20 cellular contexts compared by ENCODE assay signal in genomic region chr13:94701313-94702180, GRCh38. TPM values are rescaled to one million over a fixed set of nuclear protein-coding genes. Genes with fewer than 3 reads are reported as not detected.
"Had no signal": no experiment of that assay in that cellular context is flagged by ENCODE, and none has a peak within 500 bp of the region (broad histone marks: within the 10 kb centered on the region; RNA-seq: fewer than 3 reads in every experiment).

No MANE protein-coding gene starts in this region.

- H3K9me3 ChIP-seq: esophagus muscularis mucosa, pancreas, spleen, testis, upper lobe of right lung had no signal

- H3K27ac ChIP-seq: coronary artery, esophagus muscularis mucosa, pancreas, sigmoid colon, spleen, stomach, testis, upper lobe of right lung had no signal

- H3K27me3 ChIP-seq: testis had no signal

- H3K36me3 Mint-ChIP-seq: mesothelial cell of epicardium had no signal

- ATAC-seq: activated naive CD4-positive, alpha-beta T cell treated with anti-CD3 and anti-CD28 coated beads, Interleukin-2, amount 50 U/mL, for 72 hours; left cardiac atrium; pancreas; upper lobe of right lung had no signal

- H3K27ac Mint-ChIP-seq: brain, mesothelial cell of epicardium had no signal

- H3K9me3 Mint-ChIP-seq: mesothelial cell of epicardium had no signal

- DNase-seq: activated CD4-positive, alpha-beta T cell treated with anti-CD3 and anti-CD28 coated beads, Interleukin-2, amount 50 U/mL, for 1 hour; activated CD4-positive, CD25-positive, alpha-beta regulatory T cell; activated effector memory CD4-positive, alpha-beta T cell treated with Interleukin-2 at 50 U/mL for 16 hours; amygdala; central memory CD4-positive, alpha-beta T cell; hippocampal formation; left cardiac atrium; sigmoid colon; spleen; stomach; T-helper 2 cell; testis; upper lobe of right lung had no signal

- H3K4me1 ChIP-seq: pancreas, testis, upper lobe of right lung had no signal

RNA-seq across cellular contexts. Expression of gene SOX21, which starts 10.8 kb away (rescaled TPM):
- total RNA-seq: activated naive CD4-positive, alpha-beta T cell treated with anti-CD3 and anti-CD28 coated beads, Interleukin-2, amount 50 U/mL, for 72 hours; esophagus muscularis mucosa; glomerular endothelial cell; left cardiac atrium; mesothelial cell of epicardium; sigmoid colon; spleen had no signal
